In genomic region chr4:165635261-165635838, GRCh38 we compare ENCODE assay signal across 12 cellular contexts.
"Had no signal": no experiment of that assay in that cellular context is flagged by ENCODE, and none has a peak within 500 bp of the region (broad histone marks: within the 10 kb centered on the region; RNA-seq: fewer than 3 reads in every experiment).

No MANE protein-coding gene starts in this region.

- H2AFZ ChIP-seq: hepatocyte had no signal

- H3K4me1 ChIP-seq: thyroid gland, vagina had no signal

- H3K27ac ChIP-seq: epithelial cell of prostate, hepatocyte, thyroid gland, vagina had no signal

- ATAC-seq: activated CD4-positive, CD25-positive, alpha-beta regulatory T cell treated with anti-CD3 and anti-CD28 coated beads, Interleukin-2, amount 50 U/mL, for 24 hours; naive thymus-derived CD4-positive, alpha-beta T cell; right cardiac atrium had no signal

- H3K27me3 ChIP-seq: hepatocyte, thyroid gland, vagina had no signal

- DNase-seq: central memory CD4-positive, alpha-beta T cell; cortex of kidney; effector memory CD4-positive, alpha-beta T cell; naive thymus-derived CD4-positive, alpha-beta T cell; right cardiac atrium; thyroid gland had no signal

- H3K36me3 ChIP-seq: thyroid gland, vagina had no signal

- H3K4me3 ChIP-seq: hepatocyte, lung, smooth muscle cell, thyroid gland, vagina had no signal

- H3K4me2 ChIP-seq: hepatocyte, smooth muscle cell had no signal

- H3K9me3 ChIP-seq: thyroid gland, vagina had no signal

- H3K79me2 ChIP-seq: hepatocyte had no signal
